Comparison of ENCODE assay signal across 23 cellular contexts in genomic region chr16:86364653-86365380, GRCh38.
"Had no signal": no experiment of that assay in that cellular context is flagged by ENCODE, and none has a peak within 500 bp of the region (broad histone marks: within the 10 kb centered on the region; RNA-seq: fewer than 3 reads in every experiment).

No MANE protein-coding gene starts in this region.

- H3K27ac Mint-ChIP-seq: activated naive CD4-positive, alpha-beta T cell treated with anti-CD3 and anti-CD28 coated beads, Interleukin-2, amount 50 U/mL, for 24 hours; immature natural killer cell; memory B cell; nephron had no signal

- H3K4me1 ChIP-seq: breast epithelium, foreskin keratinocyte, left ventricle myocardium inferior, parathyroid adenoma, tibial artery had no signal

- H3K9me3 ChIP-seq: breast epithelium, left ventricle myocardium inferior, mucosa of descending colon, tibial artery had no signal

- ATAC-seq: foreskin keratinocyte, mucosa of descending colon had no signal

- H3K79me2 ChIP-seq: parathyroid adenoma had no signal

- H3K4me3 ChIP-seq: breast epithelium, left ventricle myocardium inferior, mucosa of descending colon, tibial artery had no signal

- H3K4me3 Mint-ChIP-seq: activated naive CD4-positive, alpha-beta T cell treated with anti-CD3 and anti-CD28 coated beads, Interleukin-2, amount 50 U/mL, for 24 hours; immature natural killer cell; memory B cell; nephron had no signal

- H3K4me1 Mint-ChIP-seq: activated naive CD4-positive, alpha-beta T cell treated with anti-CD3 and anti-CD28 coated beads, Interleukin-2, amount 50 U/mL, for 24 hours; immature natural killer cell; memory B cell; nephron had no signal

- H3K36me3 Mint-ChIP-seq: activated naive CD4-positive, alpha-beta T cell treated with anti-CD3 and anti-CD28 coated beads, Interleukin-2, amount 50 U/mL, for 24 hours; immature natural killer cell; memory B cell had no signal

- DNase-seq: activated CD4-positive, CD25-positive, alpha-beta regulatory T cell treated with anti-CD3 and anti-CD28 coated beads, Interleukin-2, amount 50 U/mL, for 72 hours; activated CD8-positive, alpha-beta memory T cell treated with anti-CD3 and anti-CD28 coated beads for 24 hours; activated CD8-positive, alpha-beta memory T cell treated with anti-CD3 and anti-CD28 coated beads, Interleukin-2, amount 50 U/mL, for 48 hours; activated effector memory CD4-positive, alpha-beta T cell treated with Interleukin-2 at 50 U/mL for 16 hours; activated T-cell treated with anti-CD3 and anti-CD28 coated beads, Interleukin-2, amount 50 U/mL, for 48 hours; cerebellar nuclear complex; effector CD4-positive, alpha-beta T cell; foreskin keratinocyte; immature natural killer cell; kidney glomerular epithelial cell; left ventricle myocardium inferior; mucosa of descending colon; stimulated activated naive CD4-positive, alpha-beta T cell; substantia nigra; SW 1271; T-helper 2 cell; tibial artery had no signal

- H2AFZ ChIP-seq: parathyroid adenoma had no signal

- H3K27me3 ChIP-seq: foreskin keratinocyte had no signal

- H3K36me3 ChIP-seq: breast epithelium, left ventricle myocardium inferior, tibial artery had no signal

- H3K9me3 Mint-ChIP-seq: activated naive CD4-positive, alpha-beta T cell treated with anti-CD3 and anti-CD28 coated beads, Interleukin-2, amount 50 U/mL, for 24 hours; immature natural killer cell; nephron had no signal

- H3K27ac ChIP-seq: breast epithelium, foreskin keratinocyte, left ventricle myocardium inferior, parathyroid adenoma, tibial artery, VCaP had no signal

- H3K9ac ChIP-seq: parathyroid adenoma had no signal
